1 cellular context compared by ENCODE assay signal in genomic region chr6:167396659-167397490, GRCh38.
A peak's percentile ranks its signal among the peaks of the same experiment; 100 is the strongest.
TF ChIP-seq lines count a peak whose summit lies in the region.

No MANE protein-coding gene starts in this region.

TF ChIP-seq in HepG2, 621 proteins besides CTCF, POLR2A, EP300 and RAD21 (continued from another document and continues in another):
- TF ChIP-seq ZNF770 (CRISPR knock-in tag; IDR thresholded peaks at IDR 0.05) (no peak; the same call in 1 of the 2 replicates), SOX6 (IDR thresholded peaks at IDR 0.05) (no peak), SOX6 (CRISPR knock-in tag; IDR thresholded peaks at IDR 0.05) (peak; percentile 84), CREBL2 (CRISPR knock-in tag; IDR thresholded peaks at IDR 0.05; ENCODE audit: borderline replicate concordance) (no peak), KLF15 (CRISPR knock-in tag; IDR thresholded peaks at IDR 0.05; ENCODE audit: borderline replicate concordance) (0 out of 2 replicates have a peak, but pooled peaks have one; percentile 46), ZSCAN21 (CRISPR knock-in tag; IDR thresholded peaks at IDR 0.05; ENCODE audit: borderline replicate concordance) (no peak), BCL6 (CRISPR knock-in tag; IDR thresholded peaks at IDR 0.05) (peak; percentile 72), NR2F1 (CRISPR knock-in tag; IDR thresholded peaks at IDR 0.05) (no peak), YEATS4 (CRISPR knock-in tag; IDR thresholded peaks at IDR 0.05; ENCODE audit: borderline replicate concordance) (peak; percentile 18; the same call in 1 of the 2 replicates), ZNF547 (CRISPR knock-in tag; IDR thresholded peaks at IDR 0.05) (no peak; the same call in 1 of the 2 replicates), ZKSCAN8 (CRISPR knock-in tag; IDR thresholded peaks at IDR 0.05; ENCODE audit: borderline replicate concordance) (no peak), ZFP82 (CRISPR knock-in tag; IDR thresholded peaks at IDR 0.05; ENCODE audit: borderline replicate concordance) (no peak), ZBTB43 (CRISPR knock-in tag; conservative IDR thresholded peaks at IDR 0.05) (peak; percentile 81), REL (CRISPR knock-in tag; conservative IDR thresholded peaks at IDR 0.05) (0 out of 2 replicates have a peak, but pooled peaks have one; percentile 5), ZNF30 (CRISPR knock-in tag; IDR thresholded peaks at IDR 0.05) (no peak), ZSCAN25 (CRISPR knock-in tag; IDR thresholded peaks at IDR 0.05) (no peak), HMG20B (CRISPR knock-in tag; conservative IDR thresholded peaks at IDR 0.05) (peak; percentile 74; the same call in 1 of the 2 replicates), ZNF720 (CRISPR knock-in tag; IDR thresholded peaks at IDR 0.05) (no peak), MED13 (CRISPR knock-in tag; IDR thresholded peaks at IDR 0.05) (no peak), EEA1 (CRISPR knock-in tag; IDR thresholded peaks at IDR 0.05; ENCODE audit: borderline replicate concordance) (peak; percentile 69; the same call in 1 of the 2 replicates), ZFP37 (CRISPR knock-in tag; IDR thresholded peaks at IDR 0.05; ENCODE audit: borderline replicate concordance) (peak; percentile 53; the same call in 1 of the 2 replicates), ZNF558 (CRISPR knock-in tag; IDR thresholded peaks at IDR 0.05; ENCODE audit: borderline replicate concordance) (no peak), ZNF839 (CRISPR knock-in tag; IDR thresholded peaks at IDR 0.05; ENCODE audit: borderline replicate concordance) (no peak), ZNF619 (CRISPR knock-in tag; IDR thresholded peaks at IDR 0.05) (no peak), WIZ (CRISPR knock-in tag; IDR thresholded peaks at IDR 0.05) (no peak), ZNF883 (CRISPR knock-in tag; IDR thresholded peaks at IDR 0.05; ENCODE audit: not compliant biosample characterization) (no peak), GMEB1 (CRISPR knock-in tag; IDR thresholded peaks at IDR 0.05; ENCODE audit: borderline replicate concordance) (no peak), CREM (IDR thresholded peaks at IDR 0.05) (peak; percentile 50; the same call in 1 of the 2 replicates), CREM (CRISPR knock-in tag; IDR thresholded peaks at IDR 0.05) (no peak), ELF4 (CRISPR knock-in tag; IDR thresholded peaks at IDR 0.05; ENCODE audit: borderline replicate concordance) (no peak), FOXO1 (CRISPR knock-in tag; IDR thresholded peaks at IDR 0.05) (0 out of 2 replicates have a peak, but pooled peaks have one; percentile 42), ZNF552 (CRISPR knock-in tag; IDR thresholded peaks at IDR 0.05; ENCODE audit: borderline replicate concordance) (no peak), KDM5A (IDR thresholded peaks at IDR 0.05; ENCODE audit: borderline replicate concordance, low read length) (no peak), GATA4 (IDR thresholded peaks at IDR 0.05; ENCODE audit: borderline replicate concordance, low read depth) (no peak), NFRKB (IDR thresholded peaks at IDR 0.05) (no peak), ZEB1 (IDR thresholded peaks at IDR 0.05; ENCODE audit: insufficient replicate concordance, low read depth) (peak; percentile 52), HOXA7 (CRISPR knock-in tag; IDR thresholded peaks at IDR 0.05) (no peak)
- TF ChIP-seq, protein P1, sequence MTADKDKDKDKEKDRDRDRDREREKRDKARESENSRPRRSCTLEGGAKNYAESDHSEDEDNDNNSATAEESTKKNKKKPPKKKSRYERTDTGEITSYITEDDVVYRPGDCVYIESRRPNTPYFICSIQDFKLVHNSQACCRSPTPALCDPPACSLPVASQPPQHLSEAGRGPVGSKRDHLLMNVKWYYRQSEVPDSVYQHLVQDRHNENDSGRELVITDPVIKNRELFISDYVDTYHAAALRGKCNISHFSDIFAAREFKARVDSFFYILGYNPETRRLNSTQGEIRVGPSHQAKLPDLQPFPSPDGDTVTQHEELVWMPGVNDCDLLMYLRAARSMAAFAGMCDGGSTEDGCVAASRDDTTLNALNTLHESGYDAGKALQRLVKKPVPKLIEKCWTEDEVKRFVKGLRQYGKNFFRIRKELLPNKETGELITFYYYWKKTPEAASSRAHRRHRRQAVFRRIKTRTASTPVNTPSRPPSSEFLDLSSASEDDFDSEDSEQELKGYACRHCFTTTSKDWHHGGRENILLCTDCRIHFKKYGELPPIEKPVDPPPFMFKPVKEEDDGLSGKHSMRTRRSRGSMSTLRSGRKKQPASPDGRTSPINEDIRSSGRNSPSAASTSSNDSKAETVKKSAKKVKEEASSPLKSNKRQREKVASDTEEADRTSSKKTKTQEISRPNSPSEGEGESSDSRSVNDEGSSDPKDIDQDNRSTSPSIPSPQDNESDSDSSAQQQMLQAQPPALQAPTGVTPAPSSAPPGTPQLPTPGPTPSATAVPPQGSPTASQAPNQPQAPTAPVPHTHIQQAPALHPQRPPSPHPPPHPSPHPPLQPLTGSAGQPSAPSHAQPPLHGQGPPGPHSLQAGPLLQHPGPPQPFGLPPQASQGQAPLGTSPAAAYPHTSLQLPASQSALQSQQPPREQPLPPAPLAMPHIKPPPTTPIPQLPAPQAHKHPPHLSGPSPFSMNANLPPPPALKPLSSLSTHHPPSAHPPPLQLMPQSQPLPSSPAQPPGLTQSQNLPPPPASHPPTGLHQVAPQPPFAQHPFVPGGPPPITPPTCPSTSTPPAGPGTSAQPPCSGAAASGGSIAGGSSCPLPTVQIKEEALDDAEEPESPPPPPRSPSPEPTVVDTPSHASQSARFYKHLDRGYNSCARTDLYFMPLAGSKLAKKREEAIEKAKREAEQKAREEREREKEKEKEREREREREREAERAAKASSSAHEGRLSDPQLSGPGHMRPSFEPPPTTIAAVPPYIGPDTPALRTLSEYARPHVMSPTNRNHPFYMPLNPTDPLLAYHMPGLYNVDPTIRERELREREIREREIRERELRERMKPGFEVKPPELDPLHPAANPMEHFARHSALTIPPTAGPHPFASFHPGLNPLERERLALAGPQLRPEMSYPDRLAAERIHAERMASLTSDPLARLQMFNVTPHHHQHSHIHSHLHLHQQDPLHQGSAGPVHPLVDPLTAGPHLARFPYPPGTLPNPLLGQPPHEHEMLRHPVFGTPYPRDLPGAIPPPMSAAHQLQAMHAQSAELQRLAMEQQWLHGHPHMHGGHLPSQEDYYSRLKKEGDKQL (CRISPR knock-in tag; IDR thresholded peaks at IDR 0.05; ENCODE audit: low read depth) = no peak
- TF ChIP-seq, protein P2, sequence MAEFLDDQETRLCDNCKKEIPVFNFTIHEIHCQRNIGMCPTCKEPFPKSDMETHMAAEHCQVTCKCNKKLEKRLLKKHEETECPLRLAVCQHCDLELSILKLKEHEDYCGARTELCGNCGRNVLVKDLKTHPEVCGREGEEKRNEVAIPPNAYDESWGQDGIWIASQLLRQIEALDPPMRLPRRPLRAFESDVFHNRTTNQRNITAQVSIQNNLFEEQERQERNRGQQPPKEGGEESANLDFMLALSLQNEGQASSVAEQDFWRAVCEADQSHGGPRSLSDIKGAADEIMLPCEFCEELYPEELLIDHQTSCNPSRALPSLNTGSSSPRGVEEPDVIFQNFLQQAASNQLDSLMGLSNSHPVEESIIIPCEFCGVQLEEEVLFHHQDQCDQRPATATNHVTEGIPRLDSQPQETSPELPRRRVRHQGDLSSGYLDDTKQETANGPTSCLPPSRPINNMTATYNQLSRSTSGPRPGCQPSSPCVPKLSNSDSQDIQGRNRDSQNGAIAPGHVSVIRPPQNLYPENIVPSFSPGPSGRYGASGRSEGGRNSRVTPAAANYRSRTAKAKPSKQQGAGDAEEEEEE (CRISPR knock-in tag; IDR thresholded peaks at IDR 0.05; ENCODE audit: borderline replicate concordance) = no peak
- TF ChIP-seq, protein P3, sequence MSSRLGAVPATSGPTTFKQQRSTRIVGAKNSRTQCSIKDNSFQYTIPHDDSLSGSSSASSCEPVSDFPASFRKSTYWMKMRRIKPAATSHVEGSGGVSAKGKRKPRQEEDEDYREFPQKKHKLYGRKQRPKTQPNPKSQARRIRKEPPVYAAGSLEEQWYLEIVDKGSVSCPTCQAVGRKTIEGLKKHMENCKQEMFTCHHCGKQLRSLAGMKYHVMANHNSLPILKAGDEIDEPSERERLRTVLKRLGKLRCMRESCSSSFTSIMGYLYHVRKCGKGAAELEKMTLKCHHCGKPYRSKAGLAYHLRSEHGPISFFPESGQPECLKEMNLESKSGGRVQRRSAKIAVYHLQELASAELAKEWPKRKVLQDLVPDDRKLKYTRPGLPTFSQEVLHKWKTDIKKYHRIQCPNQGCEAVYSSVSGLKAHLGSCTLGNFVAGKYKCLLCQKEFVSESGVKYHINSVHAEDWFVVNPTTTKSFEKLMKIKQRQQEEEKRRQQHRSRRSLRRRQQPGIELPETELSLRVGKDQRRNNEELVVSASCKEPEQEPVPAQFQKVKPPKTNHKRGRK (CRISPR knock-in tag; IDR thresholded peaks at IDR 0.05) = no peak
- TF ChIP-seq, protein P4, sequence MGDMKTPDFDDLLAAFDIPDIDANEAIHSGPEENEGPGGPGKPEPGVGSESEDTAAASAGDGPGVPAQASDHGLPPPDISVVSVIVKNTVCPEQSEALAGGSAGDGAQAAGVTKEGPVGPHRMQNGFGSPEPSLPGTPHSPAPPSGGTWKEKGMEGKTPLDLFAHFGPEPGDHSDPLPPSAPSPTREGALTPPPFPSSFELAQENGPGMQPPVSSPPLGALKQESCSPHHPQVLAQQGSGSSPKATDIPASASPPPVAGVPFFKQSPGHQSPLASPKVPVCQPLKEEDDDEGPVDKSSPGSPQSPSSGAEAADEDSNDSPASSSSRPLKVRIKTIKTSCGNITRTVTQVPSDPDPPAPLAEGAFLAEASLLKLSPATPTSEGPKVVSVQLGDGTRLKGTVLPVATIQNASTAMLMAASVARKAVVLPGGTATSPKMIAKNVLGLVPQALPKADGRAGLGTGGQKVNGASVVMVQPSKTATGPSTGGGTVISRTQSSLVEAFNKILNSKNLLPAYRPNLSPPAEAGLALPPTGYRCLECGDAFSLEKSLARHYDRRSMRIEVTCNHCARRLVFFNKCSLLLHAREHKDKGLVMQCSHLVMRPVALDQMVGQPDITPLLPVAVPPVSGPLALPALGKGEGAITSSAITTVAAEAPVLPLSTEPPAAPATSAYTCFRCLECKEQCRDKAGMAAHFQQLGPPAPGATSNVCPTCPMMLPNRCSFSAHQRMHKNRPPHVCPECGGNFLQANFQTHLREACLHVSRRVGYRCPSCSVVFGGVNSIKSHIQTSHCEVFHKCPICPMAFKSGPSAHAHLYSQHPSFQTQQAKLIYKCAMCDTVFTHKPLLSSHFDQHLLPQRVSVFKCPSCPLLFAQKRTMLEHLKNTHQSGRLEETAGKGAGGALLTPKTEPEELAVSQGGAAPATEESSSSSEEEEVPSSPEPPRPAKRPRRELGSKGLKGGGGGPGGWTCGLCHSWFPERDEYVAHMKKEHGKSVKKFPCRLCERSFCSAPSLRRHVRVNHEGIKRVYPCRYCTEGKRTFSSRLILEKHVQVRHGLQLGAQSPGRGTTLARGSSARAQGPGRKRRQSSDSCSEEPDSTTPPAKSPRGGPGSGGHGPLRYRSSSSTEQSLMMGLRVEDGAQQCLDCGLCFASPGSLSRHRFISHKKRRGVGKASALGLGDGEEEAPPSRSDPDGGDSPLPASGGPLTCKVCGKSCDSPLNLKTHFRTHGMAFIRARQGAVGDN (CRISPR knock-in tag; IDR thresholded peaks at IDR 0.05) = peak; percentile 92
